Comparison of ENCODE assay signal across 1 cellular context in genomic region chr1:22102746-22103145, GRCh38.
TF ChIP-seq lines count a peak whose summit lies in the region.

No MANE protein-coding gene starts in this region.

TF ChIP-seq in GM23338, 12 proteins besides CTCF, POLR2A, EP300 and RAD21 (continued from another document):
- TF ChIP-seq, protein P1, sequence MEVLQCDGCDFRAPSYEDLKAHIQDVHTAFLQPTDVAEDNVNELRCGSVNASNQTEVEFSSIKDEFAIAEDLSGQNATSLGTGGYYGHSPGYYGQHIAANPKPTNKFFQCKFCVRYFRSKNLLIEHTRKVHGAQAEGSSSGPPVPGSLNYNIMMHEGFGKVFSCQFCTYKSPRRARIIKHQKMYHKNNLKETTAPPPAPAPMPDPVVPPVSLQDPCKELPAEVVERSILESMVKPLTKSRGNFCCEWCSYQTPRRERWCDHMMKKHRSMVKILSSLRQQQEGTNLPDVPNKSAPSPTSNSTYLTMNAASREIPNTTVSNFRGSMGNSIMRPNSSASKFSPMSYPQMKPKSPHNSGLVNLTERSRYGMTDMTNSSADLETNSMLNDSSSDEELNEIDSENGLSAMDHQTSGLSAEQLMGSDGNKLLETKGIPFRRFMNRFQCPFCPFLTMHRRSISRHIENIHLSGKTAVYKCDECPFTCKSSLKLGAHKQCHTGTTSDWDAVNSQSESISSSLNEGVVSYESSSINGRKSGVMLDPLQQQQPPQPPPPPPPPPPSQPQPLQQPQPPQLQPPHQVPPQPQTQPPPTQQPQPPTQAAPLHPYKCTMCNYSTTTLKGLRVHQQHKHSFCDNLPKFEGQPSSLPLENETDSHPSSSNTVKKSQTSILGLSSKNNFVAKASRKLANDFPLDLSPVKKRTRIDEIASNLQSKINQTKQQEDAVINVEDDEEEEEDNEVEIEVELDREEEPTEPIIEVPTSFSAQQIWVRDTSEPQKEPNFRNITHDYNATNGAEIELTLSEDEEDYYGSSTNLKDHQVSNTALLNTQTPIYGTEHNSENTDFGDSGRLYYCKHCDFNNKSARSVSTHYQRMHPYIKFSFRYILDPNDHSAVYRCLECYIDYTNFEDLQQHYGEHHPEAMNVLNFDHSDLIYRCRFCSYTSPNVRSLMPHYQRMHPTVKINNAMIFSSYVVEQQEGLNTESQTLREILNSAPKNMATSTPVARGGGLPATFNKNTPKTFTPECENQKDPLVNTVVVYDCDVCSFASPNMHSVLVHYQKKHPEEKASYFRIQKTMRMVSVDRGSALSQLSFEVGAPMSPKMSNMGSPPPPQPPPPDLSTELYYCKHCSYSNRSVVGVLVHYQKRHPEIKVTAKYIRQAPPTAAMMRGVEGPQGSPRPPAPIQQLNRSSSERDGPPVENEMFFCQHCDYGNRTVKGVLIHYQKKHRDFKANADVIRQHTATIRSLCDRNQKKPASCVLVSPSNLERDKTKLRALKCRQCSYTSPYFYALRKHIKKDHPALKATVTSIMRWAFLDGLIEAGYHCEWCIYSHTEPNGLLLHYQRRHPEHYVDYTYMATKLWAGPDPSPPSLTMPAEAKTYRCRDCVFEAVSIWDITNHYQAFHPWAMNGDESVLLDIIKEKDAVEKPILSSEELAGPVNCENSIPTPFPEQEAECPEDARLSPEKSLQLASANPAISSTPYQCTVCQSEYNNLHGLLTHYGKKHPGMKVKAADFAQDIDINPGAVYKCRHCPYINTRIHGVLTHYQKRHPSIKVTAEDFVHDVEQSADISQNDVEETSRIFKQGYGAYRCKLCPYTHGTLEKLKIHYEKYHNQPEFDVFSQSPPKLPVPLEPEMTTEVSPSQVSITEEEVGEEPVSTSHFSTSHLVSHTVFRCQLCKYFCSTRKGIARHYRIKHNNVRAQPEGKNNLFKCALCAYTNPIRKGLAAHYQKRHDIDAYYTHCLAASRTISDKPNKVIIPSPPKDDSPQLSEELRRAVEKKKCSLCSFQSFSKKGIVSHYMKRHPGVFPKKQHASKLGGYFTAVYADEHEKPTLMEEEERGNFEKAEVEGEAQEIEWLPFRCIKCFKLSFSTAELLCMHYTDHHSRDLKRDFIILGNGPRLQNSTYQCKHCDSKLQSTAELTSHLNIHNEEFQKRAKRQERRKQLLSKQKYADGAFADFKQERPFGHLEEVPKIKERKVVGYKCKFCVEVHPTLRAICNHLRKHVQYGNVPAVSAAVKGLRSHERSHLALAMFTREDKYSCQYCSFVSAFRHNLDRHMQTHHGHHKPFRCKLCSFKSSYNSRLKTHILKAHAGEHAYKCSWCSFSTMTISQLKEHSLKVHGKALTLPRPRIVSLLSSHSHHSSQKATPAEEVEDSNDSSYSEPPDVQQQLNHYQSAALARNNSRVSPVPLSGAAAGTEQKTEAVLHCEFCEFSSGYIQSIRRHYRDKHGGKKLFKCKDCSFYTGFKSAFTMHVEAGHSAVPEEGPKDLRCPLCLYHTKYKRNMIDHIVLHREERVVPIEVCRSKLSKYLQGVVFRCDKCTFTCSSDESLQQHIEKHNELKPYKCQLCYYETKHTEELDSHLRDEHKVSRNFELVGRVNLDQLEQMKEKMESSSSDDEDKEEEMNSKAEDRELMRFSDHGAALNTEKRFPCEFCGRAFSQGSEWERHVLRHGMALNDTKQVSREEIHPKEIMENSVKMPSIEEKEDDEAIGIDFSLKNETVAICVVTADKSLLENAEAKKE (CRISPR knock-in tag; IDR thresholded peaks at IDR 0.05): no peak
